ENCODE assay signal across 18 cellular contexts in genomic region chr12:108581311-108582227, GRCh38. TPM values are rescaled to one million over a fixed set of nuclear protein-coding genes. Genes with fewer than 3 reads are reported as not detected.
"Had no signal": no experiment of that assay in that cellular context is flagged by ENCODE, and none has a peak within 500 bp of the region (broad histone marks: within the 10 kb centered on the region; RNA-seq: fewer than 3 reads in every experiment).

No MANE protein-coding gene starts in this region.

- H3K36me3 Mint-ChIP-seq: activated CD4-positive, alpha-beta memory T cell treated with anti-CD3 and anti-CD28 coated beads for 36 hours; activated naive CD4-positive, alpha-beta T cell treated with anti-CD3 and anti-CD28 coated beads, Interleukin-2, amount 10 ng/mL, durations not matched to agents 7 days and 5 days; mesothelial cell of epicardium had no signal

- H3K27me3 ChIP-seq: esophagus muscularis mucosa, stomach had no signal

- ATAC-seq: activated CD8-positive, alpha-beta memory T cell treated with anti-CD3 and anti-CD28 coated beads, Interleukin-2, amount 10 ng/mL, durations not matched to agents 7 days and 5 days; T-helper 17 cell had no signal

- H3K27me3 Mint-ChIP-seq: activated CD4-positive, alpha-beta memory T cell treated with anti-CD3 and anti-CD28 coated beads for 36 hours had no signal

- DNase-seq: activated CD4-positive, alpha-beta memory T cell treated with anti-CD3 and anti-CD28 coated beads for 36 hours; activated CD8-positive, alpha-beta memory T cell treated with anti-CD3 and anti-CD28 coated beads, Interleukin-2, amount 10 ng/mL, durations not matched to agents 7 days and 5 days; activated naive CD4-positive, alpha-beta T cell treated with anti-CD3 and anti-CD28 coated beads, Interleukin-2, amount 10 ng/mL, durations not matched to agents 7 days and 5 days; activated T-cell treated with anti-CD3 and anti-CD28 coated beads, Interleukin-2, amount 50 U/mL, for 1 hour; caudate nucleus; hippocampal formation; stimulated activated CD4-positive, alpha-beta T cell treated with anti-CD3 and anti-CD28 coated beads, Interleukin-12 subunit alpha, Interleukin-12 subunit beta, amount 100 ng/mL, for 4 hours; stimulated activated CD4-positive, alpha-beta T cell treated with anti-CD3 and anti-CD28 coated beads, Interleukin-2, amount 100 ng/mL, for 24 hours; stomach; T-helper 17 cell; WERI-Rb-1 had no signal

- H3K27ac Mint-ChIP-seq: activated CD4-positive, alpha-beta memory T cell treated with anti-CD3 and anti-CD28 coated beads for 36 hours; activated CD8-positive, alpha-beta memory T cell treated with anti-CD3 and anti-CD28 coated beads, Interleukin-2, amount 10 ng/mL, durations not matched to agents 7 days and 5 days; activated naive CD4-positive, alpha-beta T cell treated with anti-CD3 and anti-CD28 coated beads, Interleukin-2, amount 10 ng/mL, durations not matched to agents 7 days and 5 days; activated T-helper 2 cell treated with anti-CD3 and anti-CD28 coated beads, Interferon-gamma antibody, Interleukin-2, Interleukin-4, amounts not matched to agents 10 μg/mL and 5 μg/mL and 100 μg/mL, durations not matched to agents 14 hours and 24 hours and 36 hours; T-helper 17 cell had no signal

- H3K9me3 ChIP-seq: esophagus muscularis mucosa, stomach had no signal

- H3K4me1 ChIP-seq: stomach had no signal

- H3K4me3 Mint-ChIP-seq: activated CD4-positive, alpha-beta memory T cell treated with anti-CD3 and anti-CD28 coated beads for 36 hours; activated CD8-positive, alpha-beta memory T cell treated with anti-CD3 and anti-CD28 coated beads, Interleukin-2, amount 10 ng/mL, durations not matched to agents 7 days and 5 days; activated naive CD4-positive, alpha-beta T cell treated with anti-CD3 and anti-CD28 coated beads, Interleukin-2, amount 10 ng/mL, durations not matched to agents 7 days and 5 days; mesothelial cell of epicardium; neural crest cell; T-helper 17 cell had no signal

- H3K4me1 Mint-ChIP-seq: activated CD8-positive, alpha-beta memory T cell treated with anti-CD3 and anti-CD28 coated beads, Interleukin-2, amount 10 ng/mL, durations not matched to agents 7 days and 5 days; neural crest cell had no signal

- H3K27ac ChIP-seq: coronary artery, WERI-Rb-1 had no signal

- H3K36me3 ChIP-seq: esophagus muscularis mucosa, stomach, WERI-Rb-1 had no signal

- H3K4me3 ChIP-seq: coronary artery, esophagus muscularis mucosa, stomach had no signal

RNA-seq across cellular contexts. Expression of gene TMEM119, which starts 16.3 kb away (rescaled TPM):
- total RNA-seq: activated T-helper 2 cell treated with anti-CD3 and anti-CD28 coated beads, Interferon-gamma antibody, Interleukin-2, Interleukin-4, amounts not matched to agents 10 μg/mL and 5 μg/mL and 100 μg/mL, durations not matched to agents 14 hours and 24 hours and 36 hours; glomerular endothelial cell had no signal
- polyA plus RNA-seq: keratinocyte had no signal

RNA-seq across cellular contexts. Expression of gene SELPLG, which starts 52.1 kb away (rescaled TPM):
- total RNA-seq: mesothelial cell of epicardium had no signal
